16 cellular contexts compared by ENCODE assay signal in genomic region chr14:83163016-83163415, GRCh38.
"Had no signal": no experiment of that assay in that cellular context is flagged by ENCODE, and none has a peak within 500 bp of the region (broad histone marks: within the 10 kb centered on the region; RNA-seq: fewer than 3 reads in every experiment).

No MANE protein-coding gene starts in this region.

- H3K36me3 Mint-ChIP-seq: activated naive CD8-positive, alpha-beta T cell treated with anti-CD3 and anti-CD28 coated beads for 36 hours; mesothelial cell of epicardium; stimulated activated effector memory CD8-positive, alpha-beta T cell treated with anti-CD3 and anti-CD28 coated beads, Interleukin-12 subunit alpha, Interleukin-12 subunit beta, amount 100 ng/mL, for 72 hours had no signal

- H3K27me3 ChIP-seq: breast epithelium, esophagus squamous epithelium, uterus had no signal

- H3K27ac ChIP-seq: breast epithelium, esophagus squamous epithelium, uterus had no signal

- H3K4me1 ChIP-seq: breast epithelium, uterus had no signal

- DNase-seq: activated B cell treated with CpG ODN at 0.5 μM for 24 hours; activated CD4-positive, alpha-beta T cell treated with anti-CD3 and anti-CD28 coated beads for 48 hours; activated CD8-positive, alpha-beta memory T cell treated with anti-CD3 and anti-CD28 coated beads, Interleukin-2, amount 50 U/mL, for 4 hours; activated CD8-positive, alpha-beta T cell treated with anti-CD3 and anti-CD28 coated beads, Interleukin-2, amount 10 ng/mL, durations not matched to agents 7 days and 5 days; activated gamma-delta T cell; activated naive CD8-positive, alpha-beta T cell treated with anti-CD3 and anti-CD28 coated beads for 36 hours; activated T-cell treated with anti-CD3 and anti-CD28 coated beads, Interleukin-2, amount 50 U/mL, for 48 hours; esophagus squamous epithelium; foreskin melanocyte; stimulated activated CD4-positive, alpha-beta T cell treated with anti-CD3 and anti-CD28 coated beads, Interleukin-2, amount 100 ng/mL, for 24 hours; uterus had no signal

- H3K27ac Mint-ChIP-seq: activated B cell treated with CpG ODN at 0.5 μM for 24 hours; activated CD8-positive, alpha-beta T cell treated with anti-CD3 and anti-CD28 coated beads, Interleukin-2, amount 10 ng/mL, durations not matched to agents 7 days and 5 days; activated naive CD8-positive, alpha-beta T cell treated with anti-CD3 and anti-CD28 coated beads for 36 hours; mesothelial cell of epicardium; stimulated activated effector memory CD8-positive, alpha-beta T cell treated with anti-CD3 and anti-CD28 coated beads, Interleukin-12 subunit alpha, Interleukin-12 subunit beta, amount 100 ng/mL, for 72 hours; T-helper 2 cell treated with Interferon-gamma antibody and Interleukin-4, amounts not matched to agents 5 μg/mL and 100 μg/mL, for 36 hours had no signal

- H3K4me3 ChIP-seq: breast epithelium, esophagus squamous epithelium, uterus had no signal

- H3K27me3 Mint-ChIP-seq: activated B cell treated with CpG ODN at 0.5 μM for 24 hours; activated naive CD8-positive, alpha-beta T cell treated with anti-CD3 and anti-CD28 coated beads for 36 hours had no signal

- H3K9me3 ChIP-seq: breast epithelium, esophagus squamous epithelium, uterus had no signal

- H3K4me1 Mint-ChIP-seq: activated B cell treated with CpG ODN at 0.5 μM for 24 hours; activated naive CD8-positive, alpha-beta T cell treated with anti-CD3 and anti-CD28 coated beads for 36 hours; stimulated activated effector memory CD8-positive, alpha-beta T cell treated with anti-CD3 and anti-CD28 coated beads, Interleukin-12 subunit alpha, Interleukin-12 subunit beta, amount 100 ng/mL, for 72 hours had no signal

- FAIRE-seq: colon had no signal

- H3K4me3 Mint-ChIP-seq: activated B cell treated with CpG ODN at 0.5 μM for 24 hours; activated CD8-positive, alpha-beta T cell treated with anti-CD3 and anti-CD28 coated beads, Interleukin-2, amount 10 ng/mL, durations not matched to agents 7 days and 5 days; activated naive CD8-positive, alpha-beta T cell treated with anti-CD3 and anti-CD28 coated beads for 36 hours; mesothelial cell of epicardium; stimulated activated effector memory CD8-positive, alpha-beta T cell treated with anti-CD3 and anti-CD28 coated beads, Interleukin-12 subunit alpha, Interleukin-12 subunit beta, amount 100 ng/mL, for 72 hours; T-helper 2 cell treated with Interferon-gamma antibody and Interleukin-4, amounts not matched to agents 5 μg/mL and 100 μg/mL, for 36 hours had no signal

- H3K36me3 ChIP-seq: breast epithelium, esophagus squamous epithelium, uterus had no signal
